ENCODE assay signal across 17 cellular contexts in the genomic region with DNA sequence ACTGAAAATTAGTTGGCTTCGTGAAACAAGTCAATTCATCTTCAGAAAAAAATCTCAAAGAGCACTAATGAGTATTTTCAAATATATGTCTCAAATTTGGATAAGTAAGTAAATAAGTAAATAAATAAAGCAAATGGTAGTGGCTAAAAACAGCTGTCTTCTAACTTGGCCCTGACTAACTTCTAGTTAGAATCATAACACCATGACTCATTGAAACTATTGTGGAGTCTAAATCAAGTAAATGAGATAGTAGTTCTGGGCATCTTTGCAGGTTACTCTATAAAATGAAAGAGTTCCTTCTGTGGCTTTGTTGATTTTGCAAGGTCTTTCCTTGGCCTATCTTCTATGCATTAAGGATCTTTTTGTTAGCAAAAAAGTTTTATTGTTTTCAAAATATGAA.
"Had no signal": no experiment of that assay in that cellular context is flagged by ENCODE, and none has a peak within 500 bp of the region (broad histone marks: within the 10 kb centered on the region; RNA-seq: fewer than 3 reads in every experiment).

No MANE protein-coding gene starts in this region.

- H3K27me3 ChIP-seq: ascending aorta, stomach, testis, upper lobe of left lung had no signal

- H3K36me3 ChIP-seq: ascending aorta, lower lobe of right lung, stomach, upper lobe of left lung had no signal

- ATAC-seq: activated CD4-positive, CD25-positive, alpha-beta regulatory T cell treated with anti-CD3 and anti-CD28 coated beads, Interleukin-2, amount 50 U/mL, for 24 hours; lower lobe of right lung; sciatic nerve; T-cell had no signal

- H3K27ac ChIP-seq: ascending aorta, lower lobe of right lung, stomach, testis, upper lobe of left lung had no signal

- H3K27me3 Mint-ChIP-seq: T-cell had no signal

- H3K9me3 Mint-ChIP-seq: activated T-helper 1 cell treated with anti-CD3 and anti-CD28 coated beads, Interleukin-12 subunit alpha, Interleukin-12 subunit beta, Interleukin-2, Interleukin-4 antibody, amounts not matched to agents 30 ng/mL and 10 ng/mL and 1 ng/mL, durations not matched to agents 14 hours and 24 hours and 36 hours; neural crest cell had no signal

- H3K4me3 Mint-ChIP-seq: activated T-helper 1 cell treated with anti-CD3 and anti-CD28 coated beads, Interleukin-12 subunit alpha, Interleukin-12 subunit beta, Interleukin-2, Interleukin-4 antibody, amounts not matched to agents 30 ng/mL and 10 ng/mL and 1 ng/mL, durations not matched to agents 14 hours and 24 hours and 36 hours; neural crest cell; T-cell had no signal

- H3K36me3 Mint-ChIP-seq: T-cell had no signal

- H3K27ac Mint-ChIP-seq: activated T-helper 1 cell treated with anti-CD3 and anti-CD28 coated beads, Interleukin-12 subunit alpha, Interleukin-12 subunit beta, Interleukin-2, Interleukin-4 antibody, amounts not matched to agents 30 ng/mL and 10 ng/mL and 1 ng/mL, durations not matched to agents 14 hours and 24 hours and 36 hours; T-cell had no signal

- H3K4me1 ChIP-seq: lower lobe of right lung, testis had no signal

- H3K4me3 ChIP-seq: ascending aorta, lower lobe of right lung, stomach, testis, upper lobe of left lung had no signal

- H3K4me1 Mint-ChIP-seq: neural crest cell, T-cell had no signal

- H3K9me3 ChIP-seq: ascending aorta, lower lobe of right lung, stomach, testis, upper lobe of left lung had no signal

- DNase-seq: activated CD4-positive, alpha-beta T cell treated with anti-CD3 and anti-CD28 coated beads, Interleukin-2, amount 50 U/mL, for 1 hour; activated CD8-positive, alpha-beta memory T cell treated with anti-CD3 and anti-CD28 coated beads for 24 hours; activated naive CD4-positive, alpha-beta T cell treated with Interleukin-2 at 50 U/mL for 16 hours; effector CD4-positive, alpha-beta T cell; hippocampal formation; lower lobe of right lung; stimulated activated CD4-positive, alpha-beta T cell treated with anti-CD3 and anti-CD28 coated beads, Interleukin-2, amount 100 ng/mL, for 24 hours; stomach; T-cell; T-helper 9 cell; testis; upper lobe of left lung had no signal
